ENCODE assay signal across 10 cellular contexts in the genomic region with DNA sequence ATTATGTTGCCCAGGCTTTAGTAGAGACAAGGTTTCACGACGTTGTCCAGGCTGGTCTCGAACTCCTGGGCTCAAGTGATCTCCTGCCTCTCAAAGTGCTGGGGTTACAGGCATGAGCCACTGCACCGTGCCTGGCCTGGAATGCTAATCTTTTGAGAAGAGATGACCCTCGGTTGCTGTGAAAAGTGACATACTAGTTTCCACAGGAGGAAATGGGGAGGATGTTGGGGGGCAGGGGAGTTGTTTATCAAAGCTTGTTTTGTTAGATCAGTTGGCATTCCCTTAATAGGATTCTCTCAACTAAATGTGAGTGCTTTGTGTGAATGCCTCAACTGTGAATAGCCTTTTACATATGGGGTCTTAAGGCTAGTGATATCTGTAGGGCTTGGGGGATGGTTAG. TPM values are rescaled to one million over a fixed set of nuclear protein-coding genes. Genes with fewer than 3 reads are reported as not detected.
DNase-seq lines count a peak whose midpoint lies in the region; ATAC-seq, FAIRE-seq and TF ChIP-seq lines count a peak whose summit lies in the region.
"Had no signal": no experiment of that assay in that cellular context is flagged by ENCODE, and none has a peak within 500 bp of the region (broad histone marks: within the 10 kb centered on the region; RNA-seq: fewer than 3 reads in every experiment).

No MANE protein-coding gene starts in this region.

- H3K36me3 ChIP-seq in BLaER1 treated with 17β-estradiol and CSF1 and Interleukin-3, amounts not matched to agents 10 nM and 100 nM = peaks cover 43 to 74% (median 71%) of the 10 kb centered on the region in 11 experiments
- H3K36me3 ChIP-seq in keratinocyte (ENCODE audit: control insufficient read depth in 2 of 2, extremely low read depth in 1 of 2, insufficient read depth in 2 of 2, low read length in 2 of 2) (peaks cover 11 to 38% of the 10 kb centered on the region in 2 experiments), pancreas (no peaks in the 10 kb centered on the region)
- H3K36me3 ChIP-seq: neutrophil had no signal

- no peaks in the 10 kb centered on the region for H3K9me3 ChIP-seq in BLaER1 treated with 17β-estradiol and CSF1 and Interleukin-3, amounts not matched to agents 10 nM and 100 nM (replicated peaks in 1 of 11)
- no peaks in the 10 kb centered on the region for H3K9me3 ChIP-seq in keratinocyte (ENCODE audit: control insufficient read depth, low read depth, low read length)
- H3K9me3 ChIP-seq in pancreas = no peaks in the 10 kb centered on the region
- H3K9me3 ChIP-seq: neutrophil had no signal

- FAIRE-seq in GM12892 (lab: Jason Lieb, UNC) (no peak), keratinocyte (lab: Jason Lieb, UNC) (no peak), pancreas (lab: Jason Lieb, UNC) (no peak)
- FAIRE-seq: G401.6 had no signal

- intact Hi-C loops in pancreas (cut with DNase I) = no loop called here

- peak overlapping the region; percentile 82 to 98 (median 95) for H3K4me2 ChIP-seq in BLaER1 treated with 17β-estradiol and CSF1 and Interleukin-3, amounts not matched to agents 10 nM and 100 nM
- peak overlapping the region; percentile 87 for H3K4me2 ChIP-seq in keratinocyte (ENCODE audit: control insufficient read depth, extremely low read depth, insufficient read depth, low read depth, low read length)

- peak overlapping the region; percentile 89 for H3K27ac Mint-ChIP-seq in WTC11

- peak overlapping the region in 8 of 10 experiments; percentile 69 to 88 (median 83); a peak in 14 of 20 replicates for H3K4me3 ChIP-seq in BLaER1 treated with 17β-estradiol and CSF1 and Interleukin-3, amounts not matched to agents 10 nM and 100 nM
- H3K4me3 ChIP-seq in keratinocyte (ENCODE audit: control insufficient read depth in 2 of 3, extremely low read depth in 1 of 3, insufficient read depth in 2 of 3, low read depth in 1 of 3, low read length in 3 of 3) (no peak overlapping the region), pancreas (no peak overlapping the region)

- 0 out of 2 replicates have a peak, but pooled peaks have one; percentile 20 for TF ChIP-seq POLR2A in GM12892 (IDR thresholded peaks at IDR 0.05; ENCODE audit: low read depth, low read length)

- H3K9me1 ChIP-seq in keratinocyte (ENCODE audit: control insufficient read depth, extremely low read depth, insufficient read depth, low read length) = peaks cover 4% of the 10 kb centered on the region

- H2AFZ ChIP-seq in keratinocyte (ENCODE audit: control insufficient read depth, low read length) = no peak overlapping the region

- no peak for ATAC-seq in WTC11
- no peak for ATAC-seq in pancreas

- no peaks in the 10 kb centered on the region for H3K27me3 ChIP-seq in BLaER1 treated with 17β-estradiol and CSF1 and Interleukin-3, amounts not matched to agents 10 nM and 100 nM
- H3K27me3 ChIP-seq in keratinocyte (ENCODE audit: control insufficient read depth, extremely low read depth, insufficient read depth, low read length) = no peaks in the 10 kb centered on the region
- H3K27me3 ChIP-seq in pancreas = no peaks in the 10 kb centered on the region

- CTCF ChIA-PET in WTC11 (lab: Charles Lee) = interaction anchor here (0.6 kb wide), 2 partner anchors 139 to 357 kb away, joined by 3 to 8 read pairs; no protein-coding TSS in a partner anchor

- 81 to 88% methylated on average over 5 of the region's 5 CpGs for whole genome bisulfite sequencing in pancreas, 2 donors

- peaks cover 43% of the 10 kb centered on the region for H3K79me2 ChIP-seq in keratinocyte (ENCODE audit: control insufficient read depth, insufficient read depth, low read length)

- H3K27me3 Mint-ChIP-seq in WTC11 (ENCODE audit: low read depth) = no peaks in the 10 kb centered on the region

- peaks cover 74% of the 10 kb centered on the region for H3K36me3 Mint-ChIP-seq in WTC11

- peaks cover 59% of the 10 kb centered on the region for H3K4me1 Mint-ChIP-seq in WTC11

- H3K4me3 Mint-ChIP-seq in WTC11 = peak overlapping the region; percentile 96

- POLR2A ChIA-PET in WTC11 (lab: Charles Lee) = interaction anchor here (0.6 to 2.8 kb wide), 6 partner anchors 9 to 130 kb away, joined by 3 to 15 read pairs (median 6); a partner anchor contains a TSS

- no peaks in the 10 kb centered on the region for H3K9me3 Mint-ChIP-seq in WTC11

- peak overlapping the region in 10 of 11 experiments; percentile 7 to 98 (median 95); a peak in 15 of 22 replicates for H3K27ac ChIP-seq in BLaER1 treated with 17β-estradiol and CSF1 and Interleukin-3, amounts not matched to agents 10 nM and 100 nM
- H3K27ac ChIP-seq in keratinocyte (ENCODE audit: control insufficient read depth, insufficient read depth, low read length) (peak overlapping the region; percentile 13), pancreas (no peak overlapping the region)
- H3K27ac ChIP-seq: neutrophil had no signal

- H3K9ac ChIP-seq in BLaER1 treated with 17β-estradiol and CSF1 and Interleukin-3, amounts not matched to agents 10 nM and 100 nM = peak overlapping the region; percentile 51 to 99 (median 94); a peak in 20 of 22 replicates
- no peak overlapping the region for H3K9ac ChIP-seq in keratinocyte (ENCODE audit: control insufficient read depth, extremely low read depth, insufficient read depth, low read length)

- TF ChIP-seq CTCF in WTC11 (IDR thresholded peaks at IDR 0.05) (no peak), keratinocyte (optimal IDR thresholded peaks at IDR 0.05 in 1 of 3, IDR thresholded peaks at IDR 0.05 in 1 of 3, conservative IDR thresholded peaks at IDR 0.05 in 1 of 3; ENCODE audit: extremely low read depth in 1 of 3, insufficient read depth in 2 of 3, low read length in 3 of 3) (no peak), pancreas (IDR thresholded peaks at IDR 0.05) (no peak)

- DNase-seq in GM12892 (ENCODE audit: insufficient read length) = no peak
- DNase-seq in WTC11 (ENCODE audit: low spot score) = no peak
- DNase-seq in keratinocyte (ENCODE audit: low read depth, low spot score) = no peak
- no peak for DNase-seq in mesenteric fat pad (ENCODE audit: low spot score)
- no peak for DNase-seq in occipital lobe (lab: John Stamatoyannopoulos, UW)
- no peak for DNase-seq in pancreas
- no peak for DNase-seq in NCI-H146 (lab: John Stamatoyannopoulos, UW)

- dilution Hi-C loops in keratinocyte (cut with MboI; ENCODE audit: extremely low pct_ligation_motif_present, low sequenced_read_pairs) = no loop called here

- peaks cover 76 to 92% (median 87%) of the 10 kb centered on the region in 10 experiments for H3K4me1 ChIP-seq in BLaER1 treated with 17β-estradiol and CSF1 and Interleukin-3, amounts not matched to agents 10 nM and 100 nM
- H3K4me1 ChIP-seq in keratinocyte (ENCODE audit: control insufficient read depth, extremely low read depth, insufficient read depth, low read length) = peaks cover 64% of the 10 kb centered on the region
- peaks cover 6 to 39% (median 13%) of the 10 kb centered on the region in 3 donors for H3K4me1 ChIP-seq in pancreas

- H4K20me1 ChIP-seq in BLaER1 treated with 17β-estradiol and CSF1 and Interleukin-3, amounts not matched to agents 10 nM and 100 nM = peaks cover 6 to 76% (median 72%) of the 10 kb centered on the region in 11 experiments; a peak in 20 of 22 replicates
- H4K20me1 ChIP-seq in keratinocyte (ENCODE audit: control insufficient read depth, extremely low read depth, insufficient read depth, low read length) = peaks cover 10% of the 10 kb centered on the region

TF ChIP-seq in WTC11, 78 proteins besides CTCF, POLR2A, EP300 and RAD21 (continues in another document):
- TF ChIP-seq NFATC4 (CRISPR knock-in tag; IDR thresholded peaks at IDR 0.05) (no peak), IRF2 (CRISPR knock-in tag; IDR thresholded peaks at IDR 0.05; ENCODE audit: borderline replicate concordance, low read depth) (no peak), NR1H2 (CRISPR knock-in tag; IDR thresholded peaks at IDR 0.05) (no peak), SP1 (CRISPR knock-in tag; conservative IDR thresholded peaks at IDR 0.05) (no peak)
- TF ChIP-seq, protein P1, sequence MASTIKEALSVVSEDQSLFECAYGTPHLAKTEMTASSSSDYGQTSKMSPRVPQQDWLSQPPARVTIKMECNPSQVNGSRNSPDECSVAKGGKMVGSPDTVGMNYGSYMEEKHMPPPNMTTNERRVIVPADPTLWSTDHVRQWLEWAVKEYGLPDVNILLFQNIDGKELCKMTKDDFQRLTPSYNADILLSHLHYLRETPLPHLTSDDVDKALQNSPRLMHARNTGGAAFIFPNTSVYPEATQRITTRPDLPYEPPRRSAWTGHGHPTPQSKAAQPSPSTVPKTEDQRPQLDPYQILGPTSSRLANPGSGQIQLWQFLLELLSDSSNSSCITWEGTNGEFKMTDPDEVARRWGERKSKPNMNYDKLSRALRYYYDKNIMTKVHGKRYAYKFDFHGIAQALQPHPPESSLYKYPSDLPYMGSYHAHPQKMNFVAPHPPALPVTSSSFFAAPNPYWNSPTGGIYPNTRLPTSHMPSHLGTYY (CRISPR knock-in tag; IDR thresholded peaks at IDR 0.05) = no peak
- TF ChIP-seq, protein P2, sequence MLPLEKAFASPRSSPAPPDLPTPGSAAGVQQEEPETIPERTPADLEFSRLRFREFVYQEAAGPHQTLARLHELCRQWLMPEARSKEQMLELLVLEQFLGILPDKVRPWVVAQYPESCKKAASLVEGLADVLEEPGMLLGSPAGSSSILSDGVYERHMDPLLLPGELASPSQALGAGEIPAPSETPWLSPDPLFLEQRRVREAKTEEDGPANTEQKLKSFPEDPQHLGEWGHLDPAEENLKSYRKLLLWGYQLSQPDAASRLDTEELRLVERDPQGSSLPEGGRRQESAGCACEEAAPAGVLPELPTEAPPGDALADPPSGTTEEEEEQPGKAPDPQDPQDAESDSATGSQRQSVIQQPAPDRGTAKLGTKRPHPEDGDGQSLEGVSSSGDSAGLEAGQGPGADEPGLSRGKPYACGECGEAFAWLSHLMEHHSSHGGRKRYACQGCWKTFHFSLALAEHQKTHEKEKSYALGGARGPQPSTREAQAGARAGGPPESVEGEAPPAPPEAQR (CRISPR knock-in tag; IDR thresholded peaks at IDR 0.05) = no peak

RNA-seq across cellular contexts. Expression of a gene that starts 16.4 kb away (rescaled TPM):
- 168 TPM for polyA plus RNA-seq in GM12892 (2012; ENCODE audit: missing spikeins)
- total RNA-seq in WTC11 (2021) (228 to 290 TPM (median 233 TPM) in 3 replicates), mesenteric fat pad (115 TPM), occipital lobe (769 TPM), pancreas (100 to 1,000 TPM in 1 of 6 donors, 10 to 100 TPM in 5; 52.5 to 101 (median 77.6) TPM)
- polyA plus RNA-seq in keratinocyte (81.6 to 122 TPM (median 82.8 TPM) in 3 replicates), pancreas (100 to 1,000 TPM in 1 of 2 donors, 10 to 100 TPM in 1; 47.0 to 104 TPM)
- polyA plus RNA-seq in keratinocyte (2011; ENCODE audit: low read depth) = 430 TPM
- 43.4 and 70.2 TPM in 2 replicates for polyA plus RNA-seq in keratinocyte (2011; cell fraction: cytosol; rRNA removed)
- 70.4 and 82.4 TPM in 2 replicates for polyA plus RNA-seq in keratinocyte (2011; cell fraction: nucleus; rRNA removed)
- polyA plus RNA-seq in keratinocyte (2012; ENCODE audit: low replicate concordance) = 84.6 and 125 TPM in 2 replicates
- polyA minus RNA-seq in keratinocyte = 142 to 184 TPM (median 144 TPM) in 3 replicates
- polyA minus RNA-seq in keratinocyte (2011; cell fraction: cytosol; rRNA and poly(A)+ RNA removed) = 52.9 TPM
- 62.5 and 132 TPM in 2 replicates for polyA minus RNA-seq in keratinocyte (2011; cell fraction: nucleus; rRNA and poly(A)+ RNA removed)

Comparison
In these comparisons a context has a peak if more than half of its experiments do, and no peak if none do; other contexts are left out.
1. H3K27ac ChIP-seq: peak in BLaER1 treated with 17β-estradiol and CSF1 and Interleukin-3, amounts not matched to agents 10 nM and 100 nM (10 of 11) and keratinocyte (single experiment); none in pancreas (0 of 4).
2. H3K4me3 ChIP-seq: peak in BLaER1 treated with 17β-estradiol and CSF1 and Interleukin-3, amounts not matched to agents 10 nM and 100 nM (8 of 10); none in keratinocyte (0 of 3) and pancreas (0 of 4).